Comparison of ENCODE assay signal across 28 cellular contexts in genomic region chr13:23684647-23685046, GRCh38.
"Had no signal": no experiment of that assay in that cellular context is flagged by ENCODE, and none has a peak within 500 bp of the region (broad histone marks: within the 10 kb centered on the region; RNA-seq: fewer than 3 reads in every experiment).

No MANE protein-coding gene starts in this region.

- H3K36me3 ChIP-seq: ascending aorta, cardiac muscle cell had no signal

- ATAC-seq: activated CD8-positive, alpha-beta memory T cell treated with anti-CD3 and anti-CD28 coated beads, Interleukin-2, amount 10 ng/mL, durations not matched to agents 7 days and 5 days; activated CD8-positive, alpha-beta T cell treated with anti-CD3 and anti-CD28 coated beads, Interleukin-2, amount 10 ng/mL, durations not matched to agents 7 days and 5 days; activated naive CD8-positive, alpha-beta T cell treated with anti-CD3 and anti-CD28 coated beads, Interleukin-2, amount 50 U/mL, for 24 hours had no signal

- H3K27ac ChIP-seq: ascending aorta, cardiac muscle cell, VCaP had no signal

- DNase-seq: activated B cell treated with CpG ODN at 0.5 μM for 24 hours; activated CD4-positive, alpha-beta memory T cell treated with anti-CD3 and anti-CD28 coated beads for 36 hours; activated CD4-positive, alpha-beta T cell treated with anti-CD3 and anti-CD28 coated beads for 4 hours; activated CD4-positive, alpha-beta T cell treated with anti-CD3 and anti-CD28 coated beads, Interleukin-2, amount 10 ng/mL, durations not matched to agents 24 days and 14 days; activated CD4-positive, alpha-beta T cell treated with anti-CD3 and anti-CD28 coated beads, Interleukin-2, amount 50 U/mL, for 1 hour; activated CD4-positive, alpha-beta T cell treated with anti-CD3 and anti-CD28 coated beads, Interleukin-2, amount 50 U/mL, for 4 hours; activated CD4-positive, CD25-positive, alpha-beta regulatory T cell treated with anti-CD3 and anti-CD28 coated beads, Interleukin-2, amount 50 U/mL, for 72 hours; activated CD8-positive, alpha-beta memory T cell treated with anti-CD3 and anti-CD28 coated beads for 24 hours; activated CD8-positive, alpha-beta memory T cell treated with anti-CD3 and anti-CD28 coated beads, Interleukin-2, amount 10 ng/mL, durations not matched to agents 7 days and 5 days; activated CD8-positive, alpha-beta memory T cell treated with anti-CD3 and anti-CD28 coated beads, Interleukin-2, amount 50 U/mL, for 48 hours; activated CD8-positive, alpha-beta T cell treated with anti-CD3 and anti-CD28 coated beads, Interleukin-2, amount 10 ng/mL, durations not matched to agents 7 days and 5 days; activated effector memory CD4-positive, alpha-beta T cell treated with Interleukin-2 at 50 U/mL for 16 hours; activated gamma-delta T cell; activated naive CD4-positive, alpha-beta T cell treated with anti-CD3 and anti-CD28 coated beads, Interleukin-2, amount 10 ng/mL, durations not matched to agents 7 days and 5 days; activated naive CD4-positive, alpha-beta T cell treated with Interleukin-2 at 50 U/mL for 16 hours; activated naive CD8-positive, alpha-beta T cell treated with anti-CD3 and anti-CD28 coated beads, Interleukin-2, amount 10 ng/mL, durations not matched to agents 7 days and 5 days; activated naive CD8-positive, alpha-beta T cell treated with anti-CD3 and anti-CD28 coated beads, Interleukin-2, amount 50 U/mL, for 24 hours; activated T-cell treated with anti-CD3 and anti-CD28 coated beads, Interleukin-2, amount 50 U/mL, for 24 hours; activated T-cell treated with anti-CD3 and anti-CD28 coated beads, Interleukin-2, amount 50 U/mL, for 48 hours; amygdala; anterior cingulate cortex; caudate nucleus; cerebellar nuclear complex; T-helper 2 cell; T-helper 9 cell had no signal

- H3K27me3 ChIP-seq: ascending aorta, cardiac muscle cell had no signal

- H3K9me3 ChIP-seq: ascending aorta had no signal

- H3K4me1 ChIP-seq: ascending aorta had no signal

- H3K4me3 ChIP-seq: ascending aorta, cardiac muscle cell had no signal
